In genomic region chr17:5832886-5833285, GRCh38 we compare ENCODE assay signal across 11 cellular contexts.
DNase-seq lines count a peak whose midpoint lies in the region; ATAC-seq lines count a peak whose summit lies in the region.
"Had no signal": no experiment of that assay in that cellular context is flagged by ENCODE, and none has a peak within 500 bp of the region (broad histone marks: within the 10 kb centered on the region; RNA-seq: fewer than 3 reads in every experiment).

No MANE protein-coding gene starts in this region.

- POLR2A ChIA-PET in naive thymus-derived CD4-positive, alpha-beta T cell (lab: Charles Lee), result no interaction called here

- ATAC-seq in naive thymus-derived CD4-positive, alpha-beta T cell, result peak; percentile 49
- ATAC-seq in HG02588 (IDR thresholded peaks at IDR 0.05; ENCODE audit: unreplicated experiment) (no peak), GM18520 (IDR thresholded peaks at IDR 0.05; ENCODE audit: unreplicated experiment) (no peak)
- ATAC-seq: gastroesophageal sphincter, pancreas had no signal

- no peaks in the 10 kb centered on the region for H3K4me1 ChIP-seq in naive thymus-derived CD4-positive, alpha-beta T cell (ENCODE audit: control insufficient read depth in 2 of 2, insufficient read depth in 2 of 2, low read length in 2 of 2)
- H3K4me1 ChIP-seq: gastroesophageal sphincter, pancreas had no signal

- H3K4me1 Mint-ChIP-seq in naive thymus-derived CD4-positive, alpha-beta T cell, result peaks cover 0 to 12% (median 7%) of the 10 kb centered on the region in 7 donors

- H3K27ac Mint-ChIP-seq in naive thymus-derived CD4-positive, alpha-beta T cell, result peak overlapping the region in 4 of 9 donors; percentile 16 to 82 (median 44)

- CTCF ChIA-PET in naive thymus-derived CD4-positive, alpha-beta T cell (lab: Charles Lee), result no interaction called here

- no peaks in the 10 kb centered on the region for H3K36me3 ChIP-seq in naive thymus-derived CD4-positive, alpha-beta T cell (ENCODE audit: control insufficient read depth in 2 of 3, insufficient read depth in 3 of 3, low read length in 3 of 3)
- H3K36me3 ChIP-seq: gastroesophageal sphincter, pancreas had no signal

- peaks cover 0 to 1% (median 0%) of the 10 kb centered on the region in 11 donors for H3K9me3 Mint-ChIP-seq in naive thymus-derived CD4-positive, alpha-beta T cell

- no peaks in the 10 kb centered on the region for H3K36me3 Mint-ChIP-seq in naive thymus-derived CD4-positive, alpha-beta T cell

- H3K27me3 Mint-ChIP-seq in naive thymus-derived CD4-positive, alpha-beta T cell, result peaks cover 0 to 13% (median 12%) of the 10 kb centered on the region in 5 donors

- H3K4me3 ChIP-seq in naive thymus-derived CD4-positive, alpha-beta T cell (ENCODE audit: low read length), result no peak overlapping the region
- H3K4me3 ChIP-seq: gastroesophageal sphincter, pancreas had no signal

- peak; percentile 39 for DNase-seq in ELF-1 (ENCODE audit: low read depth, low spot score)
- DNase-seq in NCI-H1930 (lab: John Stamatoyannopoulos, UW), result peak; percentile 90
- DNase-seq in central memory CD4-positive, alpha-beta T cell, result peak; percentile 26
- peak in 5 of 9 donors; percentile 11 to 45 (median 25) for DNase-seq in naive thymus-derived CD4-positive, alpha-beta T cell
- DNase-seq in stimulated activated CD4-positive, alpha-beta T cell treated with anti-CD3 and anti-CD28 coated beads, Interleukin-4, amount 100 ng/mL, for 24 hours, result no peak
- no peak for DNase-seq in NCI-H510A treated with DMSO at 0.1 percent for 48 hours (lab: John Stamatoyannopoulos, UW)
- DNase-seq: MM.1S, pancreas had no signal

- no peak overlapping the region for H3K27ac ChIP-seq in naive thymus-derived CD4-positive, alpha-beta T cell (ENCODE audit: low read depth, low read length)
- H3K27ac ChIP-seq: gastroesophageal sphincter, pancreas had no signal

- no peaks in the 10 kb centered on the region for H3K9me3 ChIP-seq in naive thymus-derived CD4-positive, alpha-beta T cell (ENCODE audit: control insufficient read depth in 2 of 3, low read length in 3 of 3)
- H3K9me3 ChIP-seq: pancreas had no signal

- H3K4me3 Mint-ChIP-seq in naive thymus-derived CD4-positive, alpha-beta T cell, result no peak overlapping the region

- intact Hi-C loops in naive thymus-derived CD4-positive, alpha-beta T cell (cut with micrococcal nuclease), result no loop called here

- H3K27me3 ChIP-seq in naive thymus-derived CD4-positive, alpha-beta T cell (ENCODE audit: control insufficient read depth in 2 of 2, insufficient read depth in 2 of 2, low read length in 2 of 2), result no peaks in the 10 kb centered on the region
- H3K27me3 ChIP-seq: pancreas had no signal

Comparison
In these comparisons a context has a peak if more than half of its experiments do, and no peak if none do; other contexts are left out.
1. DNase-seq: peak in ELF-1 (single experiment), NCI-H1930 (2 of 2), central memory CD4-positive, alpha-beta T cell (single experiment) and naive thymus-derived CD4-positive, alpha-beta T cell (5 of 9); none in stimulated activated CD4-positive, alpha-beta T cell treated with anti-CD3 and anti-CD28 coated beads, Interleukin-4, amount 100 ng/mL, for 24 hours (single experiment) and NCI-H510A treated with DMSO at 0.1 percent for 48 hours (single experiment).